ENCODE assay signal across 1 cellular context in genomic region chr19:4861147-4861546, GRCh38.
TF ChIP-seq lines count a peak whose summit lies in the region.

No MANE protein-coding gene starts in this region.

TF ChIP-seq in WTC11, 78 proteins besides CTCF, POLR2A, EP300 and RAD21 (continued from another document):
- TF ChIP-seq E2F1 (CRISPR knock-in tag; IDR thresholded peaks at IDR 0.05) (no peak), ZNF423 (CRISPR knock-in tag; IDR thresholded peaks at IDR 0.05) (0 out of 2 replicates have a peak, but pooled peaks have one; percentile 19), ATF6 (CRISPR knock-in tag; IDR thresholded peaks at IDR 0.05) (no peak)
